Comparison of ENCODE assay signal across 13 cellular contexts in the genomic region with DNA sequence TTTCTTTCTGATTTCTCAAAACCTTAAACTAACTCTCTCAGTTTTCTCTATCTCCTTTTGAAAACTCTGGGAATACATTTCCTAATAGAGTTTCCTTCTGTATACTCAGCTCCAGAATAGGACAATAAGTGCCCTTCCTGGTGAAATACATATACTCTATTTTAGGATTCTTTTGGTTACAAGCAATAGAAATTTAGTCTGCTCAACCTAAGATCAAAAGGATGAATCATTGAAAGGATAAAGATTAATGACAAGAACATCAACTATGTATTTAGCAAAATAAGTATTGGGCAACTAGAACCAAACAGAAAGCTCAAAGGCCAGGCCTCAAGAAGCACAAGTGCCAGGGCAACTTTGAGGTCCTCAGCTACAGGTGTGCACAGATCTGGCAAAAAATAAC.
A peak's percentile ranks its signal among the peaks of the same experiment; 100 is the strongest.
DNase-seq lines count a peak whose midpoint lies in the region; ATAC-seq and TF ChIP-seq lines count a peak whose summit lies in the region.
"Had no signal": no experiment of that assay in that cellular context is flagged by ENCODE, and none has a peak within 500 bp of the region (broad histone marks: within the 10 kb centered on the region; RNA-seq: fewer than 3 reads in every experiment).

No MANE protein-coding gene starts in this region.

- in situ Hi-C loops in GM23248 (cut with MboI) = no loop called here

- TF ChIP-seq EP300 in gastroesophageal sphincter (IDR thresholded peaks at IDR 0.05) (no peak), suprapubic skin (IDR thresholded peaks at IDR 0.05) (no peak)

- H3K4me1 ChIP-seq in GM23248 (ENCODE audit: insufficient read depth) = peaks cover 35% of the 10 kb centered on the region
- peaks cover 6 to 57% (median 9%) of the 10 kb centered on the region in 3 donors for H3K4me1 ChIP-seq in gastroesophageal sphincter
- H3K4me1 ChIP-seq in suprapubic skin = peaks cover 11% of the 10 kb centered on the region
- H3K4me1 ChIP-seq: A549, Caco-2 had no signal

- no peaks in the 10 kb centered on the region for H3K9me3 ChIP-seq in GM23248 (ENCODE audit: low read depth)
- no peaks in the 10 kb centered on the region for H3K9me3 ChIP-seq in gastroesophageal sphincter
- H3K9me3 ChIP-seq in suprapubic skin = no peaks in the 10 kb centered on the region
- H3K9me3 ChIP-seq: A549, Caco-2 had no signal

- H3K4me3 ChIP-seq in GM23248 (no peak overlapping the region), gastroesophageal sphincter (no peak overlapping the region), suprapubic skin (no peak overlapping the region)
- H3K4me3 ChIP-seq: A549 had no signal

- H3K36me3 ChIP-seq in GM23248 (ENCODE audit: low read depth) = peaks cover 15% of the 10 kb centered on the region; the same call in 1 of the 2 replicates
- no peaks in the 10 kb centered on the region for H3K36me3 ChIP-seq in gastroesophageal sphincter
- H3K36me3 ChIP-seq in suprapubic skin = no peaks in the 10 kb centered on the region

- H3K27ac ChIP-seq in GM23248 (no peak overlapping the region), gastroesophageal sphincter (peak overlapping the region in 1 of 4 donors; percentile 33), suprapubic skin (no peak overlapping the region)
- H3K27ac ChIP-seq: A549 had no signal

- TF ChIP-seq CTCF in gastroesophageal sphincter (IDR thresholded peaks at IDR 0.05) (no peak), suprapubic skin (IDR thresholded peaks at IDR 0.05) (no peak)

- 0 out of 2 replicates have a peak, but pooled peaks cover 4% of the 10 kb centered on the region for H4K20me1 ChIP-seq in GM23248 (ENCODE audit: insufficient read depth)

- H3K4me2 ChIP-seq in GM23248 (ENCODE audit: unreplicated experiment) = no peak overlapping the region
- H3K4me2 ChIP-seq: A549 had no signal

- no peaks in the 10 kb centered on the region for H3K9me2 ChIP-seq in GM23248 (ENCODE audit: insufficient read depth)

- H3K27ac Mint-ChIP-seq in activated naive CD4-positive, alpha-beta T cell treated with anti-CD3 and anti-CD28 coated beads, Interleukin-2, amount 10 ng/mL, durations not matched to agents 7 days and 5 days = no peak overlapping the region
- H3K27ac Mint-ChIP-seq: CD14-positive monocyte; CD8-positive, alpha-beta memory T cell; IgD-negative memory B cell had no signal

- H3K27me3 ChIP-seq in GM23248 (replicated peaks; ENCODE audit: insufficient read depth) (no peaks in the 10 kb centered on the region), gastroesophageal sphincter (no peaks in the 10 kb centered on the region), suprapubic skin (no peaks in the 10 kb centered on the region)

- H3F3A ChIP-seq in GM23248 (ENCODE audit: insufficient read depth) = peaks cover 59% of the 10 kb centered on the region

- no peak overlapping the region for H3K4me3 Mint-ChIP-seq in activated naive CD4-positive, alpha-beta T cell treated with anti-CD3 and anti-CD28 coated beads, Interleukin-2, amount 10 ng/mL, durations not matched to agents 7 days and 5 days
- H3K4me3 Mint-ChIP-seq: CD14-positive monocyte; CD8-positive, alpha-beta memory T cell; IgD-negative memory B cell had no signal

- ATAC-seq in gastroesophageal sphincter (peak; percentile 34), GM21528 (IDR thresholded peaks at IDR 0.05; ENCODE audit: low FRiP score, unreplicated experiment) (no peak)
- ATAC-seq: A549 had no signal

- H3K4me1 Mint-ChIP-seq in activated naive CD4-positive, alpha-beta T cell treated with anti-CD3 and anti-CD28 coated beads, Interleukin-2, amount 10 ng/mL, durations not matched to agents 7 days and 5 days = no peaks in the 10 kb centered on the region
- H3K4me1 Mint-ChIP-seq: CD14-positive monocyte; CD8-positive, alpha-beta memory T cell; IgD-negative memory B cell had no signal

- CTCF ChIA-PET in activated naive CD4-positive, alpha-beta T cell treated with anti-CD3 and anti-CD28 coated beads, Interleukin-2, amount 10 ng/mL, durations not matched to agents 7 days and 5 days (lab: Charles Lee) = no interaction called here

- H3K27me3 Mint-ChIP-seq in activated naive CD4-positive, alpha-beta T cell treated with anti-CD3 and anti-CD28 coated beads, Interleukin-2, amount 10 ng/mL, durations not matched to agents 7 days and 5 days = no peaks in the 10 kb centered on the region
- H3K27me3 Mint-ChIP-seq: CD8-positive, alpha-beta memory T cell; IgD-negative memory B cell had no signal

- no peak overlapping the region for H2AFZ ChIP-seq in GM23248

- DNase-seq in GM23248 (peak; percentile 32), LHCN-M2 (ENCODE audit: low read depth) (peak; percentile 19), suprapubic skin (ENCODE audit: low spot score in 2 of 2) (no peak)
- no peak for DNase-seq in activated naive CD4-positive, alpha-beta T cell treated with anti-CD3 and anti-CD28 coated beads, Interleukin-2, amount 10 ng/mL, durations not matched to agents 7 days and 5 days
- DNase-seq: Caco-2; CD8-positive, alpha-beta memory T cell; DND-41; GDM1 had no signal

- H3K9ac ChIP-seq in GM23248 = no peak overlapping the region

- H3K79me2 ChIP-seq in GM23248 (ENCODE audit: insufficient read depth) = peaks cover 96% of the 10 kb centered on the region

- no peaks in the 10 kb centered on the region for H3K9me3 Mint-ChIP-seq in activated naive CD4-positive, alpha-beta T cell treated with anti-CD3 and anti-CD28 coated beads, Interleukin-2, amount 10 ng/mL, durations not matched to agents 7 days and 5 days

- no peak for TF ChIP-seq POLR2A in gastroesophageal sphincter (IDR thresholded peaks at IDR 0.05)
- TF ChIP-seq POLR2A in suprapubic skin (IDR thresholded peaks at IDR 0.05) = no peak

- H3K36me3 Mint-ChIP-seq in activated naive CD4-positive, alpha-beta T cell treated with anti-CD3 and anti-CD28 coated beads, Interleukin-2, amount 10 ng/mL, durations not matched to agents 7 days and 5 days = no peaks in the 10 kb centered on the region
- H3K36me3 Mint-ChIP-seq: CD14-positive monocyte; CD8-positive, alpha-beta memory T cell; IgD-negative memory B cell had no signal

Comparison
In these comparisons a context has a peak if more than half of its experiments do, and no peak if none do; other contexts are left out.
1. DNase-seq: peak in GM23248 (single experiment) and LHCN-M2 (single experiment); none in activated naive CD4-positive, alpha-beta T cell treated with anti-CD3 and anti-CD28 coated beads, Interleukin-2, amount 10 ng/mL, durations not matched to agents 7 days and 5 days (single experiment) and suprapubic skin (0 of 2).